8 cellular contexts compared by ENCODE assay signal in the genomic region with DNA sequence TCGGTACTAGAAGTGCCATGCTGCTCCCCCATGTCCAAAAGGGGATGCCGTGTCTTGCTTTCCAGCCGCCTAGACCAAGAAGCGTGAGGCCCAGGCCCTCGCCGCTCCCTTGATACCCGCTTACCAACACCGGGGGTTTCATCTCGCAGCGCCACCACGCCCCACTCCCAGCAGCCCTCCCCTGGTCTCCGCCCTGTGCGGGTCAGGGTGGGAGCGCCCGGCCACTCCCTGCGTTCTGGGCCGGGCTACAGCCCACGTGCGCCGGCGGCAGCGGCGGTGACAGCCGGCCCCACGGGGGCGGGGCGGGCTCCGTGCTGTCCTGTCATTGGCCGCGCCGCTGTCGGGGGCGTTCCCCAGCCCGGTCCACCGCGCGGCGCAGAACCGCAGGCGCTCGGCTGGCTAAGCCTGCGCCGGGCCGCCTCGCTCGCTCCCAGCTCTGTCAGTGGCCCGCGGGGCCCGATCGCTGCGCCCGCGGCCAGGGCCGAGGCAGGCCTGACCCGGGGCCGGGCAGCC. TPM values are rescaled to one million over a fixed set of nuclear protein-coding genes. Genes with fewer than 3 reads are reported as not detected.
A peak's percentile ranks its signal among the peaks of the same experiment; 100 is the strongest.
DNase-seq lines count a peak whose midpoint lies in the region; ATAC-seq and TF ChIP-seq lines count a peak whose summit lies in the region.

A gene with protein sequence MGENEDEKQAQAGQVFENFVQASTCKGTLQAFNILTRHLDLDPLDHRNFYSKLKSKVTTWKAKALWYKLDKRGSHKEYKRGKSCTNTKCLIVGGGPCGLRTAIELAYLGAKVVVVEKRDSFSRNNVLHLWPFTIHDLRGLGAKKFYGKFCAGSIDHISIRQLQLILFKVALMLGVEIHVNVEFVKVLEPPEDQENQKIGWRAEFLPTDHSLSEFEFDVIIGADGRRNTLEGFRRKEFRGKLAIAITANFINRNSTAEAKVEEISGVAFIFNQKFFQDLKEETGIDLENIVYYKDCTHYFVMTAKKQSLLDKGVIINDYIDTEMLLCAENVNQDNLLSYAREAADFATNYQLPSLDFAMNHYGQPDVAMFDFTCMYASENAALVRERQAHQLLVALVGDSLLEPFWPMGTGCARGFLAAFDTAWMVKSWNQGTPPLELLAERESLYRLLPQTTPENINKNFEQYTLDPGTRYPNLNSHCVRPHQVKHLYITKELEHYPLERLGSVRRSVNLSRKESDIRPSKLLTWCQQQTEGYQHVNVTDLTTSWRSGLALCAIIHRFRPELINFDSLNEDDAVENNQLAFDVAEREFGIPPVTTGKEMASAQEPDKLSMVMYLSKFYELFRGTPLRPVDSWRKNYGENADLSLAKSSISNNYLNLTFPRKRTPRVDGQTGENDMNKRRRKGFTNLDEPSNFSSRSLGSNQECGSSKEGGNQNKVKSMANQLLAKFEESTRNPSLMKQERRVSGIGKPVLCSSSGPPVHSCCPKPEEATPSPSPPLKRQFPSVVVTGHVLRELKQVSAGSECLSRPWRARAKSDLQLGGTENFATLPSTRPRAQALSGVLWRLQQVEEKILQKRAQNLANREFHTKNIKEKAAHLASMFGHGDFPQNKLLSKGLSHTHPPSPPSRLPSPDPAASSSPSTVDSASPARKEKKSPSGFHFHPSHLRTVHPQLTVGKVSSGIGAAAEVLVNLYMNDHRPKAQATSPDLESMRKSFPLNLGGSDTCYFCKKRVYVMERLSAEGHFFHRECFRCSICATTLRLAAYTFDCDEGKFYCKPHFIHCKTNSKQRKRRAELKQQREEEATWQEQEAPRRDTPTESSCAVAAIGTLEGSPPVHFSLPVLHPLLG (plus strand): TSS at position 390 of the 513 bp plus-strand sequence. CDS start 51,566 bp downstream, outside the sequence.

- ATAC-seq in HG03432 (IDR thresholded peaks at IDR 0.05; ENCODE audit: unreplicated experiment) = peak; percentile 98

- peak; percentile 86 for DNase-seq in AG10803 (ENCODE audit: low read depth)
- DNase-seq in GM19238 (ENCODE audit: insufficient read length, low spot score) = peak; percentile 96
- peak; percentile 70 for DNase-seq in NCI-H510A treated with DMSO at 0.1 percent for 48 hours (lab: John Stamatoyannopoulos, UW)
- DNase-seq in activated CD4-positive, alpha-beta T cell treated with anti-CD3 and anti-CD28 coated beads, Interleukin-2, amount 10 ng/mL, durations not matched to agents 7 days and 5 days = peak; percentile 85
- peak; percentile 93 for DNase-seq in coronary artery (ENCODE audit: low spot score)
- peak; percentile 95 for DNase-seq in left kidney (ENCODE audit: low read depth, low spot score)
- DNase-seq in stimulated activated CD4-positive, alpha-beta T cell treated with anti-CD3 and anti-CD28 coated beads, Interleukin-1b, Interleukin-23, amount 100 ng/mL, for 48 hours = peak; percentile 84

- H3K27ac Mint-ChIP-seq in activated CD4-positive, alpha-beta T cell treated with anti-CD3 and anti-CD28 coated beads, Interleukin-2, amount 10 ng/mL, durations not matched to agents 7 days and 5 days = peak within 1 kb of the TSS; percentile 87

- H3K4me1 Mint-ChIP-seq in activated CD4-positive, alpha-beta T cell treated with anti-CD3 and anti-CD28 coated beads, Interleukin-2, amount 10 ng/mL, durations not matched to agents 7 days and 5 days = peaks cover 48% of the 10 kb centered on the region

- TF ChIP-seq CTCF in AG10803 (conservative IDR thresholded peaks at IDR 0.05; ENCODE audit: low read length) (no peak), coronary artery (IDR thresholded peaks at IDR 0.05) (no peak)

- H3K4me3 ChIP-seq in AG10803 (ENCODE audit: low read length) = peak within 1 kb of the TSS; percentile 87
- H3K4me3 ChIP-seq in coronary artery = peak within 1 kb of the TSS; percentile 94

- H3K36me3 Mint-ChIP-seq in activated CD4-positive, alpha-beta T cell treated with anti-CD3 and anti-CD28 coated beads, Interleukin-2, amount 10 ng/mL, durations not matched to agents 7 days and 5 days (ENCODE audit: low read depth) = peaks cover 8% of the 10 kb centered on the region

- no peaks in the 10 kb centered on the region for H3K27me3 Mint-ChIP-seq in activated CD4-positive, alpha-beta T cell treated with anti-CD3 and anti-CD28 coated beads, Interleukin-2, amount 10 ng/mL, durations not matched to agents 7 days and 5 days

- POLR2A ChIA-PET in activated CD4-positive, alpha-beta T cell treated with anti-CD3 and anti-CD28 coated beads, Interleukin-2, amount 10 ng/mL, durations not matched to agents 7 days and 5 days (lab: Charles Lee) = interaction anchor here (0.6 to 1.0 kb wide), 2 partner anchors 24 to 69 kb away, joined by 3 read pairs; no protein-coding TSS in a partner anchor

- H3K9me3 Mint-ChIP-seq in activated CD4-positive, alpha-beta T cell treated with anti-CD3 and anti-CD28 coated beads, Interleukin-2, amount 10 ng/mL, durations not matched to agents 7 days and 5 days = no peaks in the 10 kb centered on the region

- CTCF ChIA-PET in activated CD4-positive, alpha-beta T cell treated with anti-CD3 and anti-CD28 coated beads, Interleukin-2, amount 10 ng/mL, durations not matched to agents 7 days and 5 days (lab: Charles Lee) = interaction anchor here (0.5 to 2.5 kb wide), 11 partner anchors 8 to 138 kb away, joined by 3 to 12 read pairs (median 4); no protein-coding TSS in a partner anchor

- H3K4me3 Mint-ChIP-seq in activated CD4-positive, alpha-beta T cell treated with anti-CD3 and anti-CD28 coated beads, Interleukin-2, amount 10 ng/mL, durations not matched to agents 7 days and 5 days = peak within 1 kb of the TSS; percentile 75

- peak within 1 kb of the TSS; percentile 96 to 99 for H3K27ac ChIP-seq in coronary artery

RNA-seq across cellular contexts. Expression of the gene that starts here (rescaled TPM):
- 10 to 100 TPM; 45.5 to 47.3 TPM for total RNA-seq in activated CD4-positive, alpha-beta T cell treated with anti-CD3 and anti-CD28 coated beads, Interleukin-2, amount 10 ng/mL, durations not matched to agents 7 days and 5 days

Comparison
In these comparisons a context has a peak if more than half of its experiments do, and no peak if none do; other contexts are left out.
1. Peak in every context shown above with its lines: DNase-seq, ATAC-seq, H3K4me3 ChIP-seq and H3K27ac ChIP-seq.